ENCODE assay signal across 14 cellular contexts in the genomic region with DNA sequence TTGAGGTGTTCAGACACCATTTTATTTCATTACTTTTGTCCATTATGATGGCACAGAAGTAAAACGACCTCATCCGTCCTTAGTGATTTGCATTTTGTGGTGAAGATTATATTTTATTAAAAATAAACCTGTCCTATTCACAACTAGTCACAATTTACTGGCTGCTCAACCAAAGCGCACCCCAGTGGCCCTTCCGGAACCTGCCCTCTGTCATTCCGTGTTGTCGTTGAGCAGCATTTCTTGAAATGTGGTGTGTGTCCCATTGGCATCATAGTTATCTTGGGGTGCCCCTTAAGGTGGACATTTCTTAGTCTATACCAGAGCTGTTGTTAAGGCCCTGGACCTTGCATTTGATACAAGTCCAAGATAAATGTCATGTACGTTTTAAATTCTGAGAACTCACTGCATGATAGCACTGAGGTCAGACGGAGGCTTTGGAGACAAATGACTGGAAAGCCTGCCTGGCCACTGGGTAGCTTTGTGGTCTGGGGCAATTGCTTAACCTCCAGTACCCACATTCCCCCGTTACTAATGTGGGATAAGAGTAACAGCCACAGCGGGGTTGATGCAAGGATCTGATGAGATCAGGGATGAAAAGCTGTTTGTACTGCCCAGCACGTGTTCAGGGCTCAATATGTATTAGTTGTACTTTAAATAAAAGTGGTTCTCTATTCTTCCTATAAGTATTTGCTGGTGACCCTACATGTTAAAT. TPM values are rescaled to one million over a fixed set of nuclear protein-coding genes. Genes with fewer than 3 reads are reported as not detected.
DNase-seq lines count a peak whose midpoint lies in the region; ATAC-seq lines count a peak whose summit lies in the region.
"Had no signal": no experiment of that assay in that cellular context is flagged by ENCODE, and none has a peak within 500 bp of the region (broad histone marks: within the 10 kb centered on the region; RNA-seq: fewer than 3 reads in every experiment).

No MANE protein-coding gene starts in this region.

- H2BK120ac ChIP-seq in neuronal stem cell (ENCODE audit: low read depth, low read length), result no peak overlapping the region

- H3K4ac ChIP-seq in neuronal stem cell (ENCODE audit: low read length), result no peak overlapping the region

- no peak overlapping the region for H3K23ac ChIP-seq in neuronal stem cell (ENCODE audit: low read depth, low read length, poor library complexity)

- no peak overlapping the region for H3K9ac ChIP-seq in neuronal stem cell (ENCODE audit: low read depth, low read length, poor library complexity)
- H3K9ac ChIP-seq: neural progenitor cell had no signal

- H2AFZ ChIP-seq in neuronal stem cell (ENCODE audit: low read length), result no peak overlapping the region
- H2AFZ ChIP-seq: neural progenitor cell had no signal

- no peak overlapping the region for H3K18ac ChIP-seq in neuronal stem cell (ENCODE audit: low read length)

- H3K27ac ChIP-seq in naive thymus-derived CD4-positive, alpha-beta T cell (ENCODE audit: low read depth, low read length), result no peak overlapping the region
- no peak overlapping the region for H3K27ac ChIP-seq in neuronal stem cell (replicated peaks; ENCODE audit: low read length)
- H3K27ac ChIP-seq: foreskin keratinocyte, neural progenitor cell had no signal

- no peak overlapping the region for H3K14ac ChIP-seq in neuronal stem cell (ENCODE audit: low read length)

- no peaks in the 10 kb centered on the region for H3K36me3 ChIP-seq in naive thymus-derived CD4-positive, alpha-beta T cell (ENCODE audit: control insufficient read depth in 2 of 3, insufficient read depth in 3 of 3, low read length in 3 of 3)
- peaks cover 3 to 77% of the 10 kb centered on the region in 2 donors for H3K36me3 ChIP-seq in neuronal stem cell (replicated peaks in 1 of 2; ENCODE audit: control insufficient read depth in 2 of 2, insufficient read depth in 2 of 2, low read length in 2 of 2)
- H3K36me3 ChIP-seq: neural progenitor cell had no signal

- no peaks in the 10 kb centered on the region for H3K79me1 ChIP-seq in neuronal stem cell (ENCODE audit: low read depth, low read length)

- H4K91ac ChIP-seq in neuronal stem cell (ENCODE audit: low read depth, low read length, poor library complexity), result no peak overlapping the region

- no peak overlapping the region for H2BK15ac ChIP-seq in neuronal stem cell (ENCODE audit: low read length)

- no peaks in the 10 kb centered on the region for H3K27me3 Mint-ChIP-seq in naive thymus-derived CD4-positive, alpha-beta T cell
- H3K27me3 Mint-ChIP-seq: CD4-positive, alpha-beta memory T cell had no signal

- no peak overlapping the region for H2BK12ac ChIP-seq in neuronal stem cell (ENCODE audit: low read length)

- CTCF ChIA-PET in naive thymus-derived CD4-positive, alpha-beta T cell (lab: Charles Lee), result interaction anchor here (0.6 to 1.1 kb wide), 2 partner anchors 14 to 215 kb away, joined by 3 read pairs; no protein-coding TSS in a partner anchor

- H4K8ac ChIP-seq in neuronal stem cell (ENCODE audit: low read depth, low read length), result no peak overlapping the region

- H2AK5ac ChIP-seq in neuronal stem cell (ENCODE audit: low read depth, low read length), result no peak overlapping the region

- H3K27ac Mint-ChIP-seq in naive thymus-derived CD4-positive, alpha-beta T cell, result no peak overlapping the region
- H3K27ac Mint-ChIP-seq: neural progenitor cell, WTC11 had no signal

- H3K4me1 Mint-ChIP-seq in naive thymus-derived CD4-positive, alpha-beta T cell, result peaks cover 4 to 15% (median 6%) of the 10 kb centered on the region in 7 donors
- H3K4me1 Mint-ChIP-seq: neural progenitor cell, WTC11 had no signal

- no peaks in the 10 kb centered on the region for H3K4me1 ChIP-seq in naive thymus-derived CD4-positive, alpha-beta T cell (ENCODE audit: control insufficient read depth in 2 of 2, insufficient read depth in 2 of 2, low read length in 2 of 2)
- no peaks in the 10 kb centered on the region for H3K4me1 ChIP-seq in neuronal stem cell (ENCODE audit: control insufficient read depth in 2 of 2, insufficient read depth in 1 of 2, low read depth in 1 of 2, low read length in 2 of 2)
- H3K4me1 ChIP-seq: neural progenitor cell had no signal

- H3K4me3 ChIP-seq in naive thymus-derived CD4-positive, alpha-beta T cell (ENCODE audit: low read length), result no peak overlapping the region
- no peak overlapping the region for H3K4me3 ChIP-seq in neuronal stem cell (ENCODE audit: low read length in 2 of 2)
- H3K4me3 ChIP-seq: neural progenitor cell had no signal

- POLR2A ChIA-PET in naive thymus-derived CD4-positive, alpha-beta T cell (lab: Charles Lee), result no interaction called here

- peak; percentile 86 for DNase-seq in GF-D8 (lab: John Stamatoyannopoulos, UW)
- peak; percentile 21 for DNase-seq in NOMO-1 treated with DMSO at 0.1 percent for 48 hours (lab: John Stamatoyannopoulos, UW; ENCODE audit: unreplicated experiment)
- DNase-seq in brain pericyte (ENCODE audit: low read depth, low spot score), result peak; percentile 67
- DNase-seq in naive thymus-derived CD4-positive, alpha-beta T cell, result no peak
- DNase-seq in neuronal stem cell (ENCODE audit: low spot score), result no peak
- no peak for DNase-seq in amniotic stem cell (lab: John Stamatoyannopoulos, UW)
- DNase-seq: activated T-cell treated with anti-CD3 and anti-CD28 coated beads, Interleukin-2, amount 50 U/mL, for 72 hours; CD4-positive, alpha-beta memory T cell; NCI-H2227 treated with DMSO at 0.1 percent for 48 hours had no signal

- peaks cover 0 to 41% (median 22%) of the 10 kb centered on the region in 5 donors for H3K36me3 Mint-ChIP-seq in naive thymus-derived CD4-positive, alpha-beta T cell

- H3K9me3 ChIP-seq in naive thymus-derived CD4-positive, alpha-beta T cell (ENCODE audit: control insufficient read depth in 2 of 3, low read length in 3 of 3), result no peaks in the 10 kb centered on the region
- no peaks in the 10 kb centered on the region for H3K9me3 ChIP-seq in neuronal stem cell (replicated peaks in 1 of 2; ENCODE audit: control insufficient read depth in 2 of 2, insufficient read depth in 1 of 2, low read depth in 1 of 2, low read length in 2 of 2)

- intact Hi-C loops in naive thymus-derived CD4-positive, alpha-beta T cell (cut with micrococcal nuclease), result no loop called here

- no peak overlapping the region for H2BK5ac ChIP-seq in neuronal stem cell (ENCODE audit: low read length)

- H3K9me3 Mint-ChIP-seq in naive thymus-derived CD4-positive, alpha-beta T cell, result no peaks in the 10 kb centered on the region
- H3K9me3 Mint-ChIP-seq: activated T-cell treated with anti-CD3 and anti-CD28 coated beads, Interleukin-2, amount 50 U/mL, for 72 hours; CD4-positive, alpha-beta memory T cell; neural progenitor cell; WTC11 had no signal

- H3K4me2 ChIP-seq in neuronal stem cell (ENCODE audit: insufficient read depth, low read length, poor library complexity, severe bottlenecking), result no peak overlapping the region
- H3K4me2 ChIP-seq: neural progenitor cell had no signal

- no peaks in the 10 kb centered on the region for H3K27me3 ChIP-seq in naive thymus-derived CD4-positive, alpha-beta T cell (ENCODE audit: control insufficient read depth in 2 of 2, insufficient read depth in 2 of 2, low read length in 2 of 2)
- no peaks in the 10 kb centered on the region for H3K27me3 ChIP-seq in neuronal stem cell (ENCODE audit: control insufficient read depth in 3 of 3, insufficient read depth in 3 of 3, low read depth in 1 of 3, low read length in 3 of 3)
- H3K27me3 ChIP-seq: foreskin keratinocyte, neural progenitor cell had no signal

- WGBS in neuronal stem cell (ENCODE audit: extremely low coverage in 2 of 2, insufficient read length in 2 of 2, insufficient replicate concordance in 1 of 2), 2 donors, result no CpG with 5 or more reads among the region's 11 CpGs

- H3K4me3 Mint-ChIP-seq in naive thymus-derived CD4-positive, alpha-beta T cell, result no peak overlapping the region
- H3K4me3 Mint-ChIP-seq: activated T-cell treated with anti-CD3 and anti-CD28 coated beads, Interleukin-2, amount 50 U/mL, for 72 hours; CD4-positive, alpha-beta memory T cell; neural progenitor cell; WTC11 had no signal

- peak; percentile 67 for ATAC-seq in naive thymus-derived CD4-positive, alpha-beta T cell
- ATAC-seq in GM18867 (IDR thresholded peaks at IDR 0.05; ENCODE audit: unreplicated experiment) (no peak), GM21576 (IDR thresholded peaks at IDR 0.05; ENCODE audit: unreplicated experiment) (no peak)
- ATAC-seq: WTC11 had no signal

RNA-seq across cellular contexts. Expression of a gene that starts 36.2 kb away (rescaled TPM):
- total RNA-seq in naive thymus-derived CD4-positive, alpha-beta T cell, result 10 to 100 TPM; 26.0 to 95.6 (median 45.5) TPM
- polyA plus RNA-seq in naive thymus-derived CD4-positive, alpha-beta T cell, result 10 to 100 TPM; 22.6 to 28.4 TPM
- polyA plus RNA-seq in neuronal stem cell (2013, experiment 1 of 2), result 30.5 TPM
- polyA plus RNA-seq in neuronal stem cell (2013, experiment 2 of 2), result 33.1 TPM

Comparison
In these comparisons a context has a peak if more than half of its experiments do, and no peak if none do; other contexts are left out.
1. DNase-seq: peak in GF-D8 (single experiment), NOMO-1 treated with DMSO at 0.1 percent for 48 hours (single experiment) and brain pericyte (single experiment); none in naive thymus-derived CD4-positive, alpha-beta T cell (0 of 9), neuronal stem cell (single experiment) and amniotic stem cell (single experiment).